In genomic region chr6:24584390-24584735, GRCh38 we compare ENCODE assay signal across 18 cellular contexts.
A peak's percentile ranks its signal among the peaks of the same experiment; 100 is the strongest.
DNase-seq lines count a peak whose midpoint lies in the region.
"Had no signal": no experiment of that assay in that cellular context is flagged by ENCODE, and none has a peak within 500 bp of the region (broad histone marks: within the 10 kb centered on the region; RNA-seq: fewer than 3 reads in every experiment).

No MANE protein-coding gene starts in this region.

- H3K79me1 ChIP-seq in mesendoderm (ENCODE audit: low read length), result no peaks in the 10 kb centered on the region

- no peak overlapping the region for H2BK120ac ChIP-seq in mesendoderm (ENCODE audit: low read depth, low read length)

- no CpG with 5 or more reads among the region's 2 CpGs for WGBS in mesendoderm (ENCODE audit: extremely low coverage, insufficient coverage, low lambda C conversion rate)

- H3K27ac ChIP-seq in mesendoderm (ENCODE audit: low read depth, low read length), result no peak overlapping the region
- H3K27ac ChIP-seq: ascending aorta, GM23248 had no signal

- H3K23ac ChIP-seq in mesendoderm (ENCODE audit: low read length), result no peak overlapping the region

- H3K27me3 ChIP-seq in mesendoderm (ENCODE audit: insufficient read depth, low read length, poor library complexity), result no peaks in the 10 kb centered on the region
- H3K27me3 ChIP-seq: ascending aorta had no signal

- H4K8ac ChIP-seq in mesendoderm (ENCODE audit: low read depth, low read length), result no peak overlapping the region

- H4K5ac ChIP-seq in mesendoderm (ENCODE audit: low read length), result no peak overlapping the region

- no peak overlapping the region for H3K9ac ChIP-seq in mesendoderm (ENCODE audit: low read length)
- H3K9ac ChIP-seq: GM23248 had no signal

- no peak overlapping the region for H2BK15ac ChIP-seq in mesendoderm (replicated peaks; ENCODE audit: low read depth)

- no peak overlapping the region for H2AK5ac ChIP-seq in mesendoderm (ENCODE audit: low read length)

- H3K4me3 ChIP-seq in mesendoderm (ENCODE audit: low read length), result no peak overlapping the region
- H3K4me3 ChIP-seq: ascending aorta, GM23248 had no signal

- H3K18ac ChIP-seq in mesendoderm (ENCODE audit: low read length), result no peak overlapping the region

- no peak overlapping the region for H3K4ac ChIP-seq in mesendoderm (ENCODE audit: low read depth, low read length)

- H3K4me1 ChIP-seq in mesendoderm (ENCODE audit: control insufficient read depth, low read depth, low read length), result no peaks in the 10 kb centered on the region
- H3K4me1 ChIP-seq: ascending aorta had no signal

- H3K56ac ChIP-seq in mesendoderm (ENCODE audit: low read length), result no peak overlapping the region

- no peaks in the 10 kb centered on the region for H3K36me3 ChIP-seq in mesendoderm (ENCODE audit: control insufficient read depth, insufficient read depth, low read length)
- H3K36me3 ChIP-seq: ascending aorta had no signal

- H3K4me2 ChIP-seq in mesendoderm (ENCODE audit: low read length), result no peak overlapping the region

- H2BK5ac ChIP-seq in mesendoderm (ENCODE audit: low read length), result no peak overlapping the region

- no peaks in the 10 kb centered on the region for H3K79me2 ChIP-seq in mesendoderm (ENCODE audit: control insufficient read depth, insufficient read depth, low read length)

- DNase-seq in NCI-H2107 treated with DMSO at 0.1 percent for 48 hours (lab: John Stamatoyannopoulos, UW; ENCODE audit: unreplicated experiment) (peak; percentile 75), NCI-H2107 (lab: John Stamatoyannopoulos, UW) (no peak), NCI-H2029 (lab: John Stamatoyannopoulos, UW) (peak; percentile 63), NCI-H82 treated with DMSO at 0.1 percent for 48 hours (lab: John Stamatoyannopoulos, UW; ENCODE audit: unreplicated experiment) (peak; percentile 92), mesendoderm (peak; percentile 18), hypothalamus (lab: John Stamatoyannopoulos, UW) (no peak), SKM-1 (lab: John Stamatoyannopoulos, UW; ENCODE audit: unreplicated experiment) (no peak)
- no peak for DNase-seq in stimulated activated CD4-positive, alpha-beta T cell treated with anti-CD3 and anti-CD28 coated beads, Interleukin-1b, Interleukin-23, amount 100 ng/mL, for 48 hours
- DNase-seq: 8988T; activated CD4-positive, alpha-beta T cell treated with anti-CD3 and anti-CD28 coated beads for 36 hours; activated CD8-positive, alpha-beta memory T cell treated with anti-CD3 and anti-CD28 coated beads, Interleukin-2, amount 50 U/mL, for 48 hours; activated naive CD4-positive, alpha-beta T cell treated with Interleukin-2 at 50 U/mL for 16 hours; cortex of kidney; Karpas-422; nucleus accumbens; trophoblast cell had no signal

Comparison
In these comparisons a context has a peak if more than half of its experiments do, and no peak if none do; other contexts are left out.
1. DNase-seq: peak in NCI-H2107 treated with DMSO at 0.1 percent for 48 hours (single experiment), NCI-H2029 (single experiment), NCI-H82 treated with DMSO at 0.1 percent for 48 hours (single experiment) and mesendoderm (single experiment); none in NCI-H2107 (single experiment), hypothalamus (0 of 51), SKM-1 (single experiment) and stimulated activated CD4-positive, alpha-beta T cell treated with anti-CD3 and anti-CD28 coated beads, Interleukin-1b, Interleukin-23, amount 100 ng/mL, for 48 hours (single experiment).